8 cellular contexts compared by ENCODE assay signal in genomic region chr6:5850848-5851255, GRCh38.
DNase-seq lines count a peak whose midpoint lies in the region; ATAC-seq and TF ChIP-seq lines count a peak whose summit lies in the region.

No MANE protein-coding gene starts in this region.

- no peak for DNase-seq in GM12865 (ENCODE audit: low read depth)
- DNase-seq in choroid plexus epithelial cell (ENCODE audit: low read depth) = peak; percentile 2
- peak in 1 of 9 donors; percentile 15 for DNase-seq in naive thymus-derived CD4-positive, alpha-beta T cell
- no peak for DNase-seq in G401 (ENCODE audit: low spot score)
- no peak for DNase-seq in tibial artery
- no peak for DNase-seq in occipital lobe (lab: John Stamatoyannopoulos, UW)
- no peak for DNase-seq in DMS153 treated with DMSO at 0.1 percent for 48 hours (lab: John Stamatoyannopoulos, UW; ENCODE audit: unreplicated experiment)

- H3K9me3 Mint-ChIP-seq in naive thymus-derived CD4-positive, alpha-beta T cell = peaks cover 0 to 2% (median 0%) of the 10 kb centered on the region in 11 donors

- H3K4me3 Mint-ChIP-seq in naive thymus-derived CD4-positive, alpha-beta T cell = peak overlapping the region; percentile 81 to 94 (median 89)

- no peaks in the 10 kb centered on the region for H3K36me3 Mint-ChIP-seq in naive thymus-derived CD4-positive, alpha-beta T cell

- H3K27ac ChIP-seq in naive thymus-derived CD4-positive, alpha-beta T cell (ENCODE audit: low read depth, low read length) = peak overlapping the region; percentile 73
- H3K27ac ChIP-seq in tibial artery = no peak overlapping the region

- H3K4me1 ChIP-seq in naive thymus-derived CD4-positive, alpha-beta T cell (ENCODE audit: control insufficient read depth in 2 of 2, insufficient read depth in 2 of 2, low read length in 2 of 2) = peaks cover 0 to 10% of the 10 kb centered on the region in 2 donors
- peaks cover 0 to 9% (median 4%) of the 10 kb centered on the region in 4 donors for H3K4me1 ChIP-seq in tibial artery

- ATAC-seq in HG02973 (IDR thresholded peaks at IDR 0.05; ENCODE audit: unreplicated experiment) = peak; percentile 33
- ATAC-seq in naive thymus-derived CD4-positive, alpha-beta T cell = peak; percentile 59

- H3K4me1 Mint-ChIP-seq in naive thymus-derived CD4-positive, alpha-beta T cell = peaks cover 5 to 19% (median 10%) of the 10 kb centered on the region in 7 donors

- CTCF ChIA-PET in naive thymus-derived CD4-positive, alpha-beta T cell (lab: Charles Lee) = interaction anchor here (0.7 to 1.2 kb wide), 2 partner anchors 16 to 42 kb away, joined by 3 read pairs; no protein-coding TSS in a partner anchor

- peak overlapping the region; percentile 47 for H3K4me3 ChIP-seq in GM12865 (ENCODE audit: low read depth, low read length)
- peak overlapping the region; percentile 25 for H3K4me3 ChIP-seq in choroid plexus epithelial cell (ENCODE audit: low read depth, low read length)
- H3K4me3 ChIP-seq in naive thymus-derived CD4-positive, alpha-beta T cell (ENCODE audit: low read length) = peak overlapping the region; percentile 73
- H3K4me3 ChIP-seq in tibial artery = peak overlapping the region in 1 of 2 donors; percentile 22

- in situ Hi-C loops in G401 (cut with HindIII; ENCODE audit: low sequenced_read_pairs) = no loop called here

- H3K9me3 ChIP-seq in naive thymus-derived CD4-positive, alpha-beta T cell (ENCODE audit: control insufficient read depth in 2 of 3, low read length in 3 of 3) = no peaks in the 10 kb centered on the region
- H3K9me3 ChIP-seq in tibial artery = no peaks in the 10 kb centered on the region

- H3K27me3 Mint-ChIP-seq in naive thymus-derived CD4-positive, alpha-beta T cell = peaks cover 4 to 30% (median 7%) of the 10 kb centered on the region in 5 donors

- peak overlapping the region in 6 of 9 donors; percentile 28 to 96 (median 90) for H3K27ac Mint-ChIP-seq in naive thymus-derived CD4-positive, alpha-beta T cell

- TF ChIP-seq CTCF in GM12865 (IDR thresholded peaks at IDR 0.05; ENCODE audit: insufficient read depth, low read depth, low read length, missing control alignments) (no peak), choroid plexus epithelial cell (conservative IDR thresholded peaks at IDR 0.05; ENCODE audit: low read depth, low read length) (no peak), tibial artery (IDR thresholded peaks at IDR 0.05) (no peak)

- no peaks in the 10 kb centered on the region for H3K27me3 ChIP-seq in naive thymus-derived CD4-positive, alpha-beta T cell (ENCODE audit: control insufficient read depth in 2 of 2, insufficient read depth in 2 of 2, low read length in 2 of 2)
- H3K27me3 ChIP-seq in tibial artery = peaks cover 0 to 15% of the 10 kb centered on the region in 2 donors

- intact Hi-C loops in naive thymus-derived CD4-positive, alpha-beta T cell (cut with micrococcal nuclease) = loop anchor here (1.0 to 10.0 kb wide), 5 partner anchors 15 to 846 kb away; partner anchors contain the start of gene RPP40 (in 1 of the 2)
- intact Hi-C loops in tibial artery (cut with DNase I; ENCODE audit: low total_unique reads) = no loop called here

- POLR2A ChIA-PET in naive thymus-derived CD4-positive, alpha-beta T cell (lab: Charles Lee) = interaction anchor here (1.1 to 2.5 kb wide), 3 partner anchors 9 to 17 kb away, joined by 4 to 15 read pairs (median 5); no protein-coding TSS in a partner anchor

- no peaks in the 10 kb centered on the region for H3K36me3 ChIP-seq in naive thymus-derived CD4-positive, alpha-beta T cell (ENCODE audit: control insufficient read depth in 2 of 3, insufficient read depth in 3 of 3, low read length in 3 of 3)
- H3K36me3 ChIP-seq in tibial artery = no peaks in the 10 kb centered on the region
